In the genomic region with DNA sequence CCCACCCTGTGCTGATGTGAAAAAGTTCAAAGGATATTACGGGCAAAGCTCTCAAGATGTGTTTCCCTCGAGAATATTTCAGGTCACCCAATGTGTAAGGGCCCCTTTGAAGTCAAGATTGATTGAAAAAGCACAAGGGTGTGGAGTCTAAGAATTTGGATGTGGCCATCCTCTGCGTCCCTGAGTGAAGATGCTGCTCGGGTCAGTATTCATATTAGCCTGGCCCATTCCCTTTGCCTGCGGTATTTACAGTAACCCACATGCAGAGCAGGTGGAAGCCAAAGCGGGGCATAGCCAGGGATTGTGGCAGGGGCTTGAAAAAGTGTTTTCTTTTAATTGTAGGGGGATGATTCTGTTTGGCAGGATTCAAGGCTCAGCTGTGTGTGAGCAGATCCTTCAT, we compare ENCODE assay signal across 40 cellular contexts.
"Had no signal": no experiment of that assay in that cellular context is flagged by ENCODE, and none has a peak within 500 bp of the region (broad histone marks: within the 10 kb centered on the region; RNA-seq: fewer than 3 reads in every experiment).

No MANE protein-coding gene starts in this region.

- H3K27ac Mint-ChIP-seq: activated naive CD4-positive, alpha-beta T cell treated with anti-CD3 and anti-CD28 coated beads for 36 hours; activated naive CD4-positive, alpha-beta T cell treated with anti-CD3 and anti-CD28 coated beads, Interleukin-2, amount 10 ng/mL, durations not matched to agents 7 days and 5 days; activated naive CD4-positive, alpha-beta T cell treated with anti-CD3 and anti-CD28 coated beads, Interleukin-2, amount 50 U/mL, for 72 hours; activated naive CD8-positive, alpha-beta T cell; activated naive CD8-positive, alpha-beta T cell treated with anti-CD3 and anti-CD28 coated beads for 36 hours; activated naive CD8-positive, alpha-beta T cell treated with anti-CD3 and anti-CD28 coated beads, Interleukin-2, amount 10 ng/mL, durations not matched to agents 7 days and 5 days; activated naive CD8-positive, alpha-beta T cell treated with anti-CD3 and anti-CD28 coated beads, Interleukin-2, amount 50 U/mL, for 24 hours; activated T-cell treated with anti-CD3 and anti-CD28 coated beads, Interleukin-2, amount 50 U/mL, for 24 hours; activated T-cell treated with anti-CD3 and anti-CD28 coated beads, Interleukin-2, amount 50 U/mL, for 72 hours; activated T-helper 1 cell treated with anti-CD3 and anti-CD28 coated beads, Interleukin-12 subunit alpha, Interleukin-12 subunit beta, Interleukin-2, Interleukin-4 antibody, amounts not matched to agents 30 ng/mL and 10 ng/mL and 1 ng/mL, durations not matched to agents 14 hours and 24 hours and 36 hours; activated T-helper 17 cell treated with anti-CD3 and anti-CD28 coated beads, Interleukin-2, amount 50 U/mL, for 72 hours; activated T-helper 2 cell treated with anti-CD3 and anti-CD28 coated beads, Interferon-gamma antibody, Interleukin-2, Interleukin-4, amounts not matched to agents 10 μg/mL and 5 μg/mL and 100 μg/mL, durations not matched to agents 14 hours and 24 hours and 36 hours; brain had no signal

- FAIRE-seq: astrocyte, bronchial epithelial cell had no signal

- H3K27me3 ChIP-seq: adrenal gland, ascending aorta, body of pancreas, brain microvascular endothelial cell, breast epithelium, cardiac muscle cell had no signal

- H3K9me3 Mint-ChIP-seq: activated naive CD4-positive, alpha-beta T cell treated with anti-CD3 and anti-CD28 coated beads for 36 hours; activated naive CD4-positive, alpha-beta T cell treated with anti-CD3 and anti-CD28 coated beads, Interleukin-2, amount 10 ng/mL, durations not matched to agents 7 days and 5 days; activated naive CD8-positive, alpha-beta T cell treated with anti-CD3 and anti-CD28 coated beads for 36 hours; activated naive CD8-positive, alpha-beta T cell treated with anti-CD3 and anti-CD28 coated beads, Interleukin-2, amount 10 ng/mL, durations not matched to agents 7 days and 5 days; activated naive CD8-positive, alpha-beta T cell treated with anti-CD3 and anti-CD28 coated beads, Interleukin-2, amount 50 U/mL, for 24 hours; activated T-cell treated with anti-CD3 and anti-CD28 coated beads, Interleukin-2, amount 50 U/mL, for 24 hours; activated T-cell treated with anti-CD3 and anti-CD28 coated beads, Interleukin-2, amount 50 U/mL, for 4 hours; activated T-helper 1 cell treated with anti-CD3 and anti-CD28 coated beads, Interleukin-12 subunit alpha, Interleukin-12 subunit beta, Interleukin-2, Interleukin-4 antibody, amounts not matched to agents 30 ng/mL and 10 ng/mL and 1 ng/mL, durations not matched to agents 14 hours and 24 hours and 36 hours; activated T-helper 17 cell treated with anti-CD3 and anti-CD28 coated beads, Interleukin-2, amount 50 U/mL, for 72 hours; activated T-helper 2 cell treated with anti-CD3 and anti-CD28 coated beads, Interferon-gamma antibody, Interleukin-2, Interleukin-4, amounts not matched to agents 10 μg/mL and 5 μg/mL and 100 μg/mL, durations not matched to agents 14 hours and 24 hours and 36 hours; brain; central memory CD8-positive, alpha-beta T cell had no signal

- H3K4me3 Mint-ChIP-seq: activated naive CD4-positive, alpha-beta T cell treated with anti-CD3 and anti-CD28 coated beads for 36 hours; activated naive CD4-positive, alpha-beta T cell treated with anti-CD3 and anti-CD28 coated beads, Interleukin-2, amount 10 ng/mL, durations not matched to agents 7 days and 5 days; activated naive CD4-positive, alpha-beta T cell treated with anti-CD3 and anti-CD28 coated beads, Interleukin-2, amount 50 U/mL, for 24 hours; activated naive CD8-positive, alpha-beta T cell; activated naive CD8-positive, alpha-beta T cell treated with anti-CD3 and anti-CD28 coated beads for 36 hours; activated naive CD8-positive, alpha-beta T cell treated with anti-CD3 and anti-CD28 coated beads, Interleukin-2, amount 10 ng/mL, durations not matched to agents 7 days and 5 days; activated naive CD8-positive, alpha-beta T cell treated with anti-CD3 and anti-CD28 coated beads, Interleukin-2, amount 50 U/mL, for 24 hours; activated T-cell treated with anti-CD3 and anti-CD28 coated beads, Interleukin-2, amount 50 U/mL, for 24 hours; activated T-cell treated with anti-CD3 and anti-CD28 coated beads, Interleukin-2, amount 50 U/mL, for 4 hours; activated T-cell treated with anti-CD3 and anti-CD28 coated beads, Interleukin-2, amount 50 U/mL, for 72 hours; activated T-helper 1 cell treated with anti-CD3 and anti-CD28 coated beads, Interleukin-12 subunit alpha, Interleukin-12 subunit beta, Interleukin-2, Interleukin-4 antibody, amounts not matched to agents 30 ng/mL and 10 ng/mL and 1 ng/mL, durations not matched to agents 14 hours and 24 hours and 36 hours; activated T-helper 17 cell treated with anti-CD3 and anti-CD28 coated beads, Interleukin-2, amount 50 U/mL, for 72 hours; brain; central memory CD8-positive, alpha-beta T cell had no signal

- DNase-seq: activated effector memory CD4-positive, alpha-beta T cell treated with anti-CD3 and anti-CD28 coated beads, Interleukin-2, amount 50 U/mL, for 16 hours; activated effector memory CD4-positive, alpha-beta T cell treated with Interleukin-2 at 50 U/mL for 16 hours; activated gamma-delta T cell; activated gamma-delta T cell treated with Interleukin-2 at 50 U/mL for 16 hours; activated naive CD4-positive, alpha-beta T cell; activated naive CD4-positive, alpha-beta T cell treated with anti-CD3 and anti-CD28 coated beads for 36 hours; activated naive CD4-positive, alpha-beta T cell treated with anti-CD3 and anti-CD28 coated beads, Interleukin-2, amount 10 ng/mL, durations not matched to agents 7 days and 5 days; activated naive CD4-positive, alpha-beta T cell treated with anti-CD3 and anti-CD28 coated beads, Interleukin-2, amount 50 U/mL, for 16 hours; activated naive CD4-positive, alpha-beta T cell treated with Interleukin-2 at 50 U/mL for 16 hours; activated naive CD8-positive, alpha-beta T cell treated with anti-CD3 and anti-CD28 coated beads for 36 hours; activated naive CD8-positive, alpha-beta T cell treated with anti-CD3 and anti-CD28 coated beads, Interleukin-2, amount 10 ng/mL, durations not matched to agents 7 days and 5 days; activated naive CD8-positive, alpha-beta T cell treated with anti-CD3 and anti-CD28 coated beads, Interleukin-2, amount 50 U/mL, for 24 hours; activated T-cell treated with anti-CD3 and anti-CD28 coated beads, Interleukin-2, amount 50 U/mL, for 1 hour; activated T-cell treated with anti-CD3 and anti-CD28 coated beads, Interleukin-2, amount 50 U/mL, for 24 hours; activated T-cell treated with anti-CD3 and anti-CD28 coated beads, Interleukin-2, amount 50 U/mL, for 4 hours; activated T-cell treated with anti-CD3 and anti-CD28 coated beads, Interleukin-2, amount 50 U/mL, for 48 hours; activated T-cell treated with anti-CD3 and anti-CD28 coated beads, Interleukin-2, amount 50 U/mL, for 72 hours; adrenal gland; amniotic stem cell; amygdala; anterior cingulate cortex; aorta; body of pancreas; brain microvascular endothelial cell; caudate nucleus; central memory CD4-positive, alpha-beta T cell; cerebellar nuclear complex had no signal

- H3K4me3 ChIP-seq: adrenal gland, ascending aorta, body of pancreas, breast epithelium, cardiac muscle cell had no signal

- H3K27me3 Mint-ChIP-seq: activated naive CD4-positive, alpha-beta T cell treated with anti-CD3 and anti-CD28 coated beads, Interleukin-2, amount 10 ng/mL, durations not matched to agents 7 days and 5 days; activated naive CD4-positive, alpha-beta T cell treated with anti-CD3 and anti-CD28 coated beads, Interleukin-2, amount 50 U/mL, for 24 hours; activated T-helper 17 cell treated with anti-CD3 and anti-CD28 coated beads, Interleukin-2, amount 50 U/mL, for 72 hours had no signal

- H3K36me3 ChIP-seq: adrenal gland, ascending aorta, brain microvascular endothelial cell, breast epithelium, cardiac muscle cell had no signal

- H3K36me3 Mint-ChIP-seq: activated naive CD4-positive, alpha-beta T cell treated with anti-CD3 and anti-CD28 coated beads, Interleukin-2, amount 10 ng/mL, durations not matched to agents 7 days and 5 days; activated naive CD8-positive, alpha-beta T cell treated with anti-CD3 and anti-CD28 coated beads for 36 hours; activated naive CD8-positive, alpha-beta T cell treated with anti-CD3 and anti-CD28 coated beads, Interleukin-2, amount 10 ng/mL, durations not matched to agents 7 days and 5 days; brain had no signal

- H3K9me3 ChIP-seq: adrenal gland, ascending aorta, body of pancreas, breast epithelium had no signal

- H3K4me1 Mint-ChIP-seq: activated naive CD8-positive, alpha-beta T cell treated with anti-CD3 and anti-CD28 coated beads for 36 hours; central memory CD8-positive, alpha-beta T cell had no signal

- H3K27ac ChIP-seq: ascending aorta, body of pancreas, brain microvascular endothelial cell, breast epithelium, cardiac muscle cell had no signal

- ATAC-seq: activated naive CD4-positive, alpha-beta T cell treated with anti-CD3 and anti-CD28 coated beads, Interleukin-2, amount 50 U/mL, for 72 hours; activated naive CD8-positive, alpha-beta T cell treated with anti-CD3 and anti-CD28 coated beads, Interleukin-2, amount 50 U/mL, for 24 hours; activated T-cell treated with anti-CD3 and anti-CD28 coated beads, Interleukin-2, amount 50 U/mL, for 4 hours; activated T-cell treated with anti-CD3 and anti-CD28 coated beads, Interleukin-2, amount 50 U/mL, for 72 hours; activated T-helper 17 cell treated with anti-CD3 and anti-CD28 coated beads, Interleukin-2, amount 50 U/mL, for 72 hours; body of pancreas had no signal

- H3K4me1 ChIP-seq: adrenal gland, ascending aorta, body of pancreas, breast epithelium had no signal
